Comparison of ENCODE assay signal across 14 cellular contexts in genomic region chr16:81718637-81719036, GRCh38.
A peak's percentile ranks its signal among the peaks of the same experiment; 100 is the strongest.
DNase-seq lines count a peak whose midpoint lies in the region; ATAC-seq and TF ChIP-seq lines count a peak whose summit lies in the region.
"Had no signal": no experiment of that assay in that cellular context is flagged by ENCODE, and none has a peak within 500 bp of the region (broad histone marks: within the 10 kb centered on the region; RNA-seq: fewer than 3 reads in every experiment).

No MANE protein-coding gene starts in this region.

- peaks cover 13% of the 10 kb centered on the region for H3K36me3 Mint-ChIP-seq in T-helper 1 cell treated with Interleukin-12 subunit alpha and Interleukin-12 subunit beta and Interleukin-4 antibody, amounts not matched to agents 30 μg/mL and 1 μg/mL, for 36 hours (ENCODE audit: low read depth)

- H3K9me3 ChIP-seq in SJSA1 (replicated peaks) (no peaks in the 10 kb centered on the region), colonic mucosa (no peaks in the 10 kb centered on the region), smooth muscle cell (replicated peaks; ENCODE audit: low read depth) (no peaks in the 10 kb centered on the region), Karpas-422 (ENCODE audit: low read length) (peaks cover 4% of the 10 kb centered on the region)
- H3K9me3 ChIP-seq: body of pancreas, HAP-1, prostate gland had no signal

- no peaks in the 10 kb centered on the region for H4K20me1 ChIP-seq in smooth muscle cell (ENCODE audit: low read depth)
- H4K20me1 ChIP-seq in Karpas-422 (ENCODE audit: insufficient read depth, low read depth, low read length) = no peaks in the 10 kb centered on the region

- H3K4me1 Mint-ChIP-seq in T-helper 1 cell treated with Interleukin-12 subunit alpha and Interleukin-12 subunit beta and Interleukin-4 antibody, amounts not matched to agents 30 μg/mL and 1 μg/mL, for 36 hours (ENCODE audit: low read depth) = peaks cover 45% of the 10 kb centered on the region

- intact Hi-C loops in colonic mucosa (cut with DNase I) = no loop called here

- no peak overlapping the region for H3K4me2 ChIP-seq in smooth muscle cell
- H3K4me2 ChIP-seq in Karpas-422 (ENCODE audit: low read depth, low read length, poor library complexity, severe bottlenecking) = no peak overlapping the region
- H3K4me2 ChIP-seq: PC-9 had no signal

- no peaks in the 10 kb centered on the region for H3K36me3 ChIP-seq in SJSA1
- no peaks in the 10 kb centered on the region for H3K36me3 ChIP-seq in colonic mucosa
- H3K36me3 ChIP-seq in smooth muscle cell (ENCODE audit: low read depth) = no peaks in the 10 kb centered on the region
- H3K36me3 ChIP-seq in Karpas-422 (ENCODE audit: insufficient read depth, low read length) = no peaks in the 10 kb centered on the region
- H3K36me3 ChIP-seq: HAP-1, prostate gland had no signal

- DNase-seq in T-helper 1 cell (no peak), SJSA1 (ENCODE audit: low read depth in 1 of 2, low spot score in 2 of 2) (no peak), colonic mucosa (no peak), smooth muscle cell (lab: John Stamatoyannopoulos, UW; ENCODE audit: unreplicated experiment) (no peak), HuH-7 (ENCODE audit: low spot score) (no peak), Karpas-422 (no peak)
- DNase-seq: 8988T, body of pancreas, NCI-H146, PC-9 had no signal

- 96% methylated on average over 5 of the region's 5 CpGs for WGBS in smooth muscle cell (ENCODE audit: low lambda C conversion rate)

- no peaks in the 10 kb centered on the region for H3K79me2 ChIP-seq in smooth muscle cell (ENCODE audit: low read depth)
- H3K79me2 ChIP-seq in Karpas-422 (ENCODE audit: low read length) = no peaks in the 10 kb centered on the region

- ATAC-seq in HG02973 (IDR thresholded peaks at IDR 0.05; ENCODE audit: unreplicated experiment) = no peak
- ATAC-seq: body of pancreas had no signal

- peaks cover 11% of the 10 kb centered on the region for H3K9me3 Mint-ChIP-seq in T-helper 1 cell treated with Interleukin-12 subunit alpha and Interleukin-12 subunit beta and Interleukin-4 antibody, amounts not matched to agents 30 μg/mL and 1 μg/mL, for 36 hours

- H3K4me3 Mint-ChIP-seq in T-helper 1 cell treated with Interleukin-12 subunit alpha and Interleukin-12 subunit beta and Interleukin-4 antibody, amounts not matched to agents 30 μg/mL and 1 μg/mL, for 36 hours = peak overlapping the region; percentile 61

- H3K4me1 ChIP-seq in SJSA1 (replicated peaks) (peaks cover 52% of the 10 kb centered on the region), colonic mucosa (no peaks in the 10 kb centered on the region), smooth muscle cell (ENCODE audit: low read depth) (peaks cover 5% of the 10 kb centered on the region), Karpas-422 (ENCODE audit: low read length) (peaks cover 21% of the 10 kb centered on the region)
- H3K4me1 ChIP-seq: body of pancreas, HAP-1, prostate gland had no signal

- no peak for TF ChIP-seq CTCF in colonic mucosa (IDR thresholded peaks at IDR 0.05)
- no peak for TF ChIP-seq CTCF in smooth muscle cell (IDR thresholded peaks at IDR 0.05; ENCODE audit: borderline replicate concordance, insufficient read depth, poor library complexity, severe bottlenecking)

- H3F3A ChIP-seq in smooth muscle cell (ENCODE audit: low read depth) = peaks cover 7% of the 10 kb centered on the region

- H3K9ac ChIP-seq in colonic mucosa (ENCODE audit: low read depth in 2 of 2, low read length in 2 of 2) (no peak overlapping the region), smooth muscle cell (ENCODE audit: low read depth) (no peak overlapping the region), Karpas-422 (ENCODE audit: low read length) (no peak overlapping the region)

- H3K27ac Mint-ChIP-seq in T-helper 1 cell treated with Interleukin-12 subunit alpha and Interleukin-12 subunit beta and Interleukin-4 antibody, amounts not matched to agents 30 μg/mL and 1 μg/mL, for 36 hours = peak overlapping the region; percentile 82

- H3K9me2 ChIP-seq in Karpas-422 (replicated peaks; ENCODE audit: insufficient read depth, low read length) = no peaks in the 10 kb centered on the region

- peak overlapping the region; percentile 37 for H3K27ac ChIP-seq in SJSA1
- peak overlapping the region; percentile 18 for H3K27ac ChIP-seq in colonic mucosa
- H3K27ac ChIP-seq in smooth muscle cell (ENCODE audit: low read depth) = peak overlapping the region; percentile 2
- H3K27ac ChIP-seq in Karpas-422 (ENCODE audit: low read length) = no peak overlapping the region
- H3K27ac ChIP-seq: body of pancreas, PC-9 had no signal

- no peaks in the 10 kb centered on the region for H3K27me3 ChIP-seq in SJSA1 (replicated peaks)
- no peaks in the 10 kb centered on the region for H3K27me3 ChIP-seq in colonic mucosa
- no peaks in the 10 kb centered on the region for H3K27me3 ChIP-seq in smooth muscle cell (ENCODE audit: low read depth)
- H3K27me3 ChIP-seq in Karpas-422 (ENCODE audit: low read length) = no peaks in the 10 kb centered on the region
- H3K27me3 ChIP-seq: body of pancreas had no signal

- H3K4me3 ChIP-seq in SJSA1 (peak overlapping the region; percentile 31), colonic mucosa (no peak overlapping the region), smooth muscle cell (no peak overlapping the region), Karpas-422 (ENCODE audit: low read length) (no peak overlapping the region)
- H3K4me3 ChIP-seq: body of pancreas, HAP-1, PC-9, prostate gland had no signal

- H2AFZ ChIP-seq in smooth muscle cell (ENCODE audit: low read depth) = no peak overlapping the region
- no peak overlapping the region for H2AFZ ChIP-seq in Karpas-422 (ENCODE audit: low read length)
- H2AFZ ChIP-seq: PC-9 had no signal

- no peaks in the 10 kb centered on the region for H3K27me3 Mint-ChIP-seq in T-helper 1 cell treated with Interleukin-12 subunit alpha and Interleukin-12 subunit beta and Interleukin-4 antibody, amounts not matched to agents 30 μg/mL and 1 μg/mL, for 36 hours (ENCODE audit: low read depth)
